Comparison of ENCODE assay signal across 10 cellular contexts in the genomic region with DNA sequence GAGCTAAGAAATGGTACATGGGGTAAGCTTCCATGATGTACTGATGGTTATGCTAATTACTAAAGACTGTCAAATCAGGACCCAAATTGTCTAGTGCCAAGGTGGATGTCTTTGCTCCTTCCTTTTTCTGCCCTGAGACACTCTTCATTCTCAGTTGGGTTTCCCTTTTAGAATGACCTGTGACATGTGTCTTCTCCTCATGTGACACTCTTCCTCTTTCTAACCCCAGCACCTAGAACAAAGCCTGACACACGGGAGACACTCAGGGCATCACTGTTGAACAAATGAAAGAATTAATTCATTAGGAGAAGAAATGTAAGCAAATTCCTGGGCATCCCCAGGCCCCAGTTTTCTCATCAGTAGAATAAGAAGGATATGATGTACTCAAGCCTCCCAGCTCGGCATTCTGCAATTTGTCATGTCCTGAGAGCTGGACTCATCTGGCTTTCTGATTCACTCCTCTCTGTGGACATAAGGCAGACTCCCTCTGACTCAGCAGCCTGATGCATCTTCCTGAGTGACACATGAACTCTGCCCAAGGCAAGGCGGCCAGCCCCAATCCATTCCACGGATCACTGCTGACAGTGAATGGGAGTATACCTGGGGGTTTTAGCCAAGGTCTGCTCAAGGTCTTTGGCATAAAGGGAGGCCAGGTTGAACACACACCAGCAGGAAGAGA.
DNase-seq lines count a peak whose midpoint lies in the region; ATAC-seq and TF ChIP-seq lines count a peak whose summit lies in the region.
"Had no signal": no experiment of that assay in that cellular context is flagged by ENCODE, and none has a peak within 500 bp of the region (broad histone marks: within the 10 kb centered on the region; RNA-seq: fewer than 3 reads in every experiment).

No MANE protein-coding gene starts in this region.

- POLR2A ChIA-PET in RWPE1 (lab: Yijun Ruan, JAX; ENCODE audit: low non-redundant PET): no interaction called here

- H3K27ac ChIP-seq in RWPE1: peak overlapping the region; percentile 80
- peak overlapping the region in 3 of 4 donors; percentile 47 to 64 (median 61) for H3K27ac ChIP-seq in sigmoid colon

- 52 to 61% methylated on average over 4 of the region's 4 CpGs for WGBS in sigmoid colon, 2 donors

- ATAC-seq in HG03460 (IDR thresholded peaks at IDR 0.05; ENCODE audit: unreplicated experiment) (no peak), HG03280 (IDR thresholded peaks at IDR 0.05; ENCODE audit: unreplicated experiment) (no peak)

- CTCF ChIA-PET in RWPE1 (lab: Yijun Ruan, JAX): interaction anchor here (0.6 to 3.5 kb wide), 4 partner anchors 9 to 652 kb away, joined by 3 to 28 read pairs (median 5); no protein-coding TSS in a partner anchor

- H3K9me3 ChIP-seq in sigmoid colon: no peaks in the 10 kb centered on the region

- intact Hi-C loops in sigmoid colon (cut with DNase I): loop anchor here (2.0 kb wide), 1 partner anchor 477 kb away; no protein-coding TSS in a partner anchor

- DNase-seq in GM04504 (ENCODE audit: low read depth) (peak; percentile 94), RWPE1 (ENCODE audit: low spot score) (peak; percentile 92), foreskin fibroblast (peak; percentile 97 to 98), sigmoid colon (peak; percentile 87), DMS79 treated with DMSO at 0.1 percent for 48 hours (lab: John Stamatoyannopoulos, UW) (no peak), NCI-H748 treated with DMSO at 0.1 percent for 48 hours (lab: John Stamatoyannopoulos, UW) (no peak)
- DNase-seq: activated CD4-positive, alpha-beta T cell treated with anti-CD3 and anti-CD28 coated beads, Interleukin-2, amount 50 U/mL, for 48 hours; KBM-7 had no signal

- TF ChIP-seq EP300 in sigmoid colon (IDR thresholded peaks at IDR 0.05): peak in 3 of 4 donors; percentile 69 to 93 (median 80)

- no peaks in the 10 kb centered on the region for H3K36me3 ChIP-seq in sigmoid colon

- no peak for TF ChIP-seq POLR2A in sigmoid colon (IDR thresholded peaks at IDR 0.05)

- peaks cover 0 to 52% (median 20%) of the 10 kb centered on the region in 4 donors for H3K4me1 ChIP-seq in sigmoid colon

- TF ChIP-seq CTCF in RWPE1 (conservative IDR thresholded peaks at IDR 0.05; ENCODE audit: low read depth) (no peak), foreskin fibroblast (IDR thresholded peaks at IDR 0.05; ENCODE audit: low read depth, low read length) (no peak), sigmoid colon (IDR thresholded peaks at IDR 0.05) (no peak)

- no peak overlapping the region for H3K4me3 ChIP-seq in foreskin fibroblast (ENCODE audit: low read depth in 1 of 2, low read length in 2 of 2)
- H3K4me3 ChIP-seq in sigmoid colon: no peak overlapping the region

- no peaks in the 10 kb centered on the region for H3K27me3 ChIP-seq in sigmoid colon

Comparison
In these comparisons a context has a peak if more than half of its experiments do, and no peak if none do; other contexts are left out.
1. DNase-seq: peak in GM04504 (single experiment), RWPE1 (single experiment), foreskin fibroblast (2 of 2) and sigmoid colon (single experiment); none in DMS79 treated with DMSO at 0.1 percent for 48 hours (single experiment) and NCI-H748 treated with DMSO at 0.1 percent for 48 hours (single experiment).